Comparison of ENCODE assay signal across 8 cellular contexts in genomic region chr3:48467473-48468267, GRCh38. TPM values are rescaled to one million over a fixed set of nuclear protein-coding genes. Genes with fewer than 3 reads are reported as not detected.
A peak's percentile ranks its signal among the peaks of the same experiment; 100 is the strongest.
DNase-seq lines count a peak whose midpoint lies in the region; ATAC-seq and TF ChIP-seq lines count a peak whose summit lies in the region.

No MANE protein-coding gene starts in this region.

- TF ChIP-seq CTCF in lower lobe of right lung (IDR thresholded peaks at IDR 0.05), result no peak

- no peaks in the 10 kb centered on the region for H3K9me3 ChIP-seq in lower lobe of right lung
- H3K9me3 ChIP-seq in thymus (ENCODE audit: control insufficient read depth), result no peaks in the 10 kb centered on the region

- DNase-seq in activated T-cell treated with anti-CD3 and anti-CD28 coated beads, Interleukin-2, amount 50 U/mL, for 4 hours, result no peak
- no peak for DNase-seq in activated T-cell treated with anti-CD3 and anti-CD28 coated beads, Interleukin-2, amount 50 U/mL, for 48 hours
- DNase-seq in lower lobe of right lung (no peak), NCI-H2227 (lab: John Stamatoyannopoulos, UW; ENCODE audit: unreplicated experiment) (no peak)

- peak overlapping the region; percentile 92 for H3K4me3 Mint-ChIP-seq in activated T-cell treated with anti-CD3 and anti-CD28 coated beads, Interleukin-2, amount 50 U/mL, for 4 hours

- intact Hi-C loops in lower lobe of right lung (cut with DNase I), result loop anchor here (10.0 kb wide), 1 partner anchor 87 kb away; the partner anchor contains the start of gene PFKFB4

- H3K36me3 ChIP-seq in lower lobe of right lung, result peaks cover 42% of the 10 kb centered on the region
- H3K36me3 ChIP-seq in thymus (ENCODE audit: control insufficient read depth, insufficient read depth), result peaks cover 36% of the 10 kb centered on the region

- H3K4me1 Mint-ChIP-seq in activated T-cell treated with anti-CD3 and anti-CD28 coated beads, Interleukin-2, amount 50 U/mL, for 4 hours (ENCODE audit: low read depth), result peaks cover 52% of the 10 kb centered on the region

- H3K27me3 ChIP-seq in lower lobe of right lung (ENCODE audit: low read depth), result no peaks in the 10 kb centered on the region
- no peaks in the 10 kb centered on the region for H3K27me3 ChIP-seq in thymus (ENCODE audit: control insufficient read depth, insufficient read depth)

- H3K9me3 Mint-ChIP-seq in activated T-cell treated with anti-CD3 and anti-CD28 coated beads, Interleukin-2, amount 50 U/mL, for 4 hours, result no peaks in the 10 kb centered on the region

- no peaks in the 10 kb centered on the region for H3K27me3 Mint-ChIP-seq in activated T-cell treated with anti-CD3 and anti-CD28 coated beads, Interleukin-2, amount 50 U/mL, for 4 hours (ENCODE audit: low read depth)

- no peak for ATAC-seq in activated T-cell treated with anti-CD3 and anti-CD28 coated beads, Interleukin-2, amount 50 U/mL, for 4 hours
- ATAC-seq in lower lobe of right lung, result no peak
- ATAC-seq in HG03025 (IDR thresholded peaks at IDR 0.05; ENCODE audit: low FRiP score, unreplicated experiment), result no peak
- no peak for ATAC-seq in GM18498 (IDR thresholded peaks at IDR 0.05; ENCODE audit: unreplicated experiment)

- H3K36me3 Mint-ChIP-seq in activated T-cell treated with anti-CD3 and anti-CD28 coated beads, Interleukin-2, amount 50 U/mL, for 4 hours (ENCODE audit: insufficient read depth), result peaks cover 22% of the 10 kb centered on the region

- peak overlapping the region; percentile 62 for H3K4me3 ChIP-seq in lower lobe of right lung
- no peak overlapping the region for H3K4me3 ChIP-seq in thymus (ENCODE audit: low read length)

- 54 to 67% (median 56%) methylated on average over 7 of the region's 7 CpGs for WGBS in adipose tissue, 3 donors
- WGBS in thymus, result 93% methylated on average over 7 of the region's 7 CpGs

- H3K4me1 ChIP-seq in lower lobe of right lung (peaks cover 78% of the 10 kb centered on the region), thymus (ENCODE audit: control insufficient read depth, insufficient read depth, low read length) (peaks cover 20% of the 10 kb centered on the region)

- H3K27ac ChIP-seq in adipose tissue (ENCODE audit: low read depth, low read length) (peak overlapping the region; percentile 23), lower lobe of right lung (peak overlapping the region; percentile 100), thymus (ENCODE audit: low read depth) (peak overlapping the region; percentile 47)

RNA-seq across cellular contexts. Expression of gene ATRIP, which starts 21.1 kb away (rescaled TPM):
- 10 to 100 TPM; 17.3 to 17.6 (median 17.5) TPM for total RNA-seq in activated T-cell treated with anti-CD3 and anti-CD28 coated beads, Interleukin-2, amount 50 U/mL, for 4 hours
- polyA plus RNA-seq in adipose tissue, result 1 to 10 TPM; 3.4 to 4.0 (median 3.9) TPM
- total RNA-seq in lower lobe of right lung, result 5.9 TPM
- polyA plus RNA-seq in thymus, result 8.4 TPM

RNA-seq across cellular contexts. Expression of gene TMA7, which starts 27.6 kb away (rescaled TPM):
- 100 to 1,000 TPM; 306 to 337 (median 326) TPM for total RNA-seq in activated T-cell treated with anti-CD3 and anti-CD28 coated beads, Interleukin-2, amount 50 U/mL, for 4 hours
- polyA plus RNA-seq in adipose tissue (100 to 1,000 TPM; 180 to 622 (median 308) TPM), thymus (735 TPM)
- total RNA-seq in lower lobe of right lung, result 153 TPM

RNA-seq across cellular contexts. Expression of gene CCDC51, which starts 27.8 kb away (rescaled TPM):
- total RNA-seq in activated T-cell treated with anti-CD3 and anti-CD28 coated beads, Interleukin-2, amount 50 U/mL, for 4 hours, result 10 to 100 TPM; 21.7 to 29.4 (median 24.7) TPM
- polyA plus RNA-seq in adipose tissue, result 10 to 100 TPM in 2 of 3 donors, 1 to 10 TPM in 1; 5.5 to 14.1 (median 11.6) TPM
- 8.6 TPM for total RNA-seq in lower lobe of right lung
- 14.1 TPM for polyA plus RNA-seq in thymus

RNA-seq across cellular contexts. Expression of gene SHISA5, which starts 36.3 kb away (rescaled TPM):
- 10 to 100 TPM; 59.9 to 88.8 (median 62.7) TPM for total RNA-seq in activated T-cell treated with anti-CD3 and anti-CD28 coated beads, Interleukin-2, amount 50 U/mL, for 4 hours
- polyA plus RNA-seq in adipose tissue (100 to 1,000 TPM in 2 of 3 donors, 10 to 100 TPM in 1; 49.8 to 116 (median 111) TPM), thymus (104 TPM)
- 187 TPM for total RNA-seq in lower lobe of right lung

RNA-seq across cellular contexts. Expression of gene PLXNB1, which starts 37.8 kb away (rescaled TPM):
- total RNA-seq in activated T-cell treated with anti-CD3 and anti-CD28 coated beads, Interleukin-2, amount 50 U/mL, for 4 hours, result 1 to 10 TPM; 6.0 to 7.2 (median 6.8) TPM
- polyA plus RNA-seq in adipose tissue (10 to 100 TPM; 31.2 to 51.0 (median 35.4) TPM), thymus (112 TPM)
- 94.3 TPM for total RNA-seq in lower lobe of right lung

Comparison
In these comparisons a context has a peak if more than half of its experiments do, and no peak if none do; other contexts are left out.
1. H3K27ac ChIP-seq: peak in every context shown above with its lines; median percentile 100 in lower lobe of right lung; 47 in thymus; 23 in adipose tissue.